Comparison of ENCODE assay signal across 12 cellular contexts in the genomic region with DNA sequence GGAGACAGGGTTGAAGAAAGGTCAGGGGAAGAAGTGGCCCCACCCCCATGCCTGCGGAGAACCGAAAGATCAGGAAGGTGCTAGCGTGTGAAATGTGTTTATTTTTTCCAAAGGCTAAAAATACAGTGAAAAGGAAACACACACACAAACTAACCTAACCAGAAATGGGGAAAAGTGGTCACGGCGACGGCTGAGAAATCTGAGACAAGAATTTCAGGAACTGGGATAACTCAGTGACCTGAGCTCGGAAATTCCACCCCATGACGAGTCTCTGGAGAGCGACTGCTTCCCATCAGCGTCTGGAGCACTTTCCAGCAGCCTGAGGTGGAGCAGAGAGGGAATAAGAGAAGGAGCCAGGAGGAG. TPM values are rescaled to one million over a fixed set of nuclear protein-coding genes. Genes with fewer than 3 reads are reported as not detected.
A peak's percentile ranks its signal among the peaks of the same experiment; 100 is the strongest.
DNase-seq lines count a peak whose midpoint lies in the region; ATAC-seq and TF ChIP-seq lines count a peak whose summit lies in the region.
"Had no signal": no experiment of that assay in that cellular context is flagged by ENCODE, and none has a peak within 500 bp of the region (broad histone marks: within the 10 kb centered on the region; RNA-seq: fewer than 3 reads in every experiment).

No MANE protein-coding gene starts in this region.

- H3K27ac ChIP-seq in endodermal cell (ENCODE audit: low read depth, low read length) (peak overlapping the region; percentile 98), thoracic aorta (peak overlapping the region in 1 of 2 donors; percentile 28), spleen (no peak overlapping the region)

- no peaks in the 10 kb centered on the region for H3K9me3 ChIP-seq in endodermal cell (ENCODE audit: control insufficient read depth, low read length)
- no peaks in the 10 kb centered on the region for H3K9me3 ChIP-seq in thoracic aorta
- no peaks in the 10 kb centered on the region for H3K9me3 ChIP-seq in spleen

- H3K9ac ChIP-seq in endodermal cell (ENCODE audit: extremely low read depth, low read length, poor library complexity, severe bottlenecking), result peak overlapping the region; percentile 83

- in situ Hi-C loops in KBM-7 (cut with MboI; ENCODE audit: low pct_unique_long_range_greater_than_20kb, low sequenced_read_pairs), result no loop called here

- H3K4me1 Mint-ChIP-seq in endodermal cell, result peaks cover 42% of the 10 kb centered on the region
- H3K4me1 Mint-ChIP-seq in activated CD8-positive, alpha-beta T cell treated with anti-CD3 and anti-CD28 coated beads for 36 hours (ENCODE audit: low read depth), result no peaks in the 10 kb centered on the region
- H3K4me1 Mint-ChIP-seq: central memory CD8-positive, alpha-beta T cell had no signal

- H3K27me3 ChIP-seq in endodermal cell (ENCODE audit: control insufficient read depth, insufficient read depth, low read length, poor library complexity, severe bottlenecking) (no peaks in the 10 kb centered on the region), thoracic aorta (replicated peaks; ENCODE audit: insufficient read depth) (no peaks in the 10 kb centered on the region), spleen (replicated peaks in 1 of 7) (peaks cover 0 to 49% (median 5%) of the 10 kb centered on the region in 7 donors)

- no peaks in the 10 kb centered on the region for H3K36me3 ChIP-seq in endodermal cell (ENCODE audit: control insufficient read depth, insufficient read depth, low read length)
- H3K36me3 ChIP-seq in thoracic aorta, result no peaks in the 10 kb centered on the region
- H3K36me3 ChIP-seq in spleen, result no peaks in the 10 kb centered on the region

- H3K27ac Mint-ChIP-seq in endodermal cell, result peak overlapping the region; percentile 98
- H3K27ac Mint-ChIP-seq in activated CD8-positive, alpha-beta T cell treated with anti-CD3 and anti-CD28 coated beads for 36 hours, result no peak overlapping the region
- H3K27ac Mint-ChIP-seq: naive thymus-derived CD4-positive, alpha-beta T cell had no signal

- CTCF ChIA-PET in activated CD8-positive, alpha-beta T cell treated with anti-CD3 and anti-CD28 coated beads for 36 hours (lab: Charles Lee), result interaction anchor here (1.0 to 3.4 kb wide), 5 partner anchors 9 to 67 kb away, joined by 3 to 15 read pairs (median 4); no protein-coding TSS in a partner anchor

- TF ChIP-seq POLR2A in erythroblast (IDR thresholded peaks at IDR 0.05; ENCODE audit: low read length), result no peak
- no peak for TF ChIP-seq POLR2A in spleen (IDR thresholded peaks at IDR 0.05)

- no peaks in the 10 kb centered on the region for H3K9me3 Mint-ChIP-seq in endodermal cell
- no peaks in the 10 kb centered on the region for H3K9me3 Mint-ChIP-seq in activated CD8-positive, alpha-beta T cell treated with anti-CD3 and anti-CD28 coated beads for 36 hours
- H3K9me3 Mint-ChIP-seq: central memory CD8-positive, alpha-beta T cell had no signal

- POLR2A ChIA-PET in activated CD8-positive, alpha-beta T cell treated with anti-CD3 and anti-CD28 coated beads for 36 hours (lab: Charles Lee), result interaction anchor here (1.2 kb wide), 1 partner anchor 15 kb away, joined by 3 read pairs; no protein-coding TSS in a partner anchor

- H3K36me3 Mint-ChIP-seq in endodermal cell (ENCODE audit: low read depth), result no peaks in the 10 kb centered on the region
- H3K36me3 Mint-ChIP-seq in activated CD8-positive, alpha-beta T cell treated with anti-CD3 and anti-CD28 coated beads for 36 hours (ENCODE audit: low read depth), result no peaks in the 10 kb centered on the region

- peak; percentile 53 for ATAC-seq in thoracic aorta (ENCODE audit: insufficient number of reproducible peaks, low FRiP score, low read depth)
- no peak for ATAC-seq in activated CD8-positive, alpha-beta T cell treated with anti-CD3 and anti-CD28 coated beads for 36 hours
- ATAC-seq: naive thymus-derived CD4-positive, alpha-beta T cell had no signal

- peak overlapping the region; percentile 38 for H3K4me3 Mint-ChIP-seq in endodermal cell
- no peak overlapping the region for H3K4me3 Mint-ChIP-seq in activated CD8-positive, alpha-beta T cell treated with anti-CD3 and anti-CD28 coated beads for 36 hours
- H3K4me3 Mint-ChIP-seq: central memory CD8-positive, alpha-beta T cell had no signal

- peak; percentile 19 for DNase-seq in KBM-7
- peak; percentile 84 for DNase-seq in endodermal cell
- peak; percentile 68 for DNase-seq in kidney tubule cell (ENCODE audit: low spot score)
- no peak for DNase-seq in thoracic aorta (ENCODE audit: low spot score)
- no peak for DNase-seq in erythroblast (lab: John Stamatoyannopoulos, UW)
- DNase-seq in SHP77 treated with DMSO at 0.1 percent for 48 hours (lab: John Stamatoyannopoulos, UW), result no peak
- DNase-seq in spleen, result no peak
- no peak for DNase-seq in activated CD8-positive, alpha-beta T cell treated with anti-CD3 and anti-CD28 coated beads for 36 hours
- DNase-seq: activated CD4-positive, alpha-beta T cell treated with anti-CD3 and anti-CD28 coated beads for 48 hours; KG1; naive thymus-derived CD4-positive, alpha-beta T cell had no signal

- WGBS in endodermal cell (ENCODE audit: insufficient coverage in 1 of 2, insufficient read length in 1 of 2), 2 experiments, result 12 to 24% methylated on average over 7 to 9 of the region's 10 CpGs
- WGBS in spleen, 5 donors, result 7 to 17% (median 13%) methylated on average over 10 of the region's 10 CpGs

- peaks cover 8% of the 10 kb centered on the region for H3K27me3 Mint-ChIP-seq in endodermal cell (ENCODE audit: insufficient read depth)
- H3K27me3 Mint-ChIP-seq in activated CD8-positive, alpha-beta T cell treated with anti-CD3 and anti-CD28 coated beads for 36 hours, result peaks cover 22% of the 10 kb centered on the region

- peaks cover 18% of the 10 kb centered on the region for H3K4me1 ChIP-seq in endodermal cell (ENCODE audit: control insufficient read depth, insufficient read depth, low read length)
- H3K4me1 ChIP-seq in thoracic aorta (ENCODE audit: control insufficient read depth in 1 of 2, low read depth in 2 of 2), result peaks cover 0 to 12% of the 10 kb centered on the region in 2 donors
- peaks cover 0 to 12% (median 2%) of the 10 kb centered on the region in 6 donors for H3K4me1 ChIP-seq in spleen

- H3K4me3 ChIP-seq in endodermal cell (ENCODE audit: low read length) (peak overlapping the region; percentile 67), thoracic aorta (peak overlapping the region; percentile 61), spleen (peak overlapping the region in 1 of 8 donors; percentile 10)

- TF ChIP-seq CTCF in endodermal cell (conservative IDR thresholded peaks at IDR 0.05), result no peak
- TF ChIP-seq CTCF in thoracic aorta (IDR thresholded peaks at IDR 0.05), result no peak
- TF ChIP-seq CTCF in spleen (IDR thresholded peaks at IDR 0.05 in 8 of 11, conservative IDR thresholded peaks at IDR 0.05 in 3 of 11), result no peak
- TF ChIP-seq CTCF in activated CD8-positive, alpha-beta T cell treated with anti-CD3 and anti-CD28 coated beads for 36 hours (IDR thresholded peaks at IDR 0.05), result no peak

- intact Hi-C loops in spleen (cut with DNase I; ENCODE audit: low total_unique reads), result no loop called here
- intact Hi-C loops in activated CD8-positive, alpha-beta T cell treated with anti-CD3 and anti-CD28 coated beads for 36 hours (cut with micrococcal nuclease), result no loop called here

RNA-seq across cellular contexts. Expression of gene RND1, which starts 16.6 kb away (rescaled TPM):
- total RNA-seq in endodermal cell (10 to 100 TPM; 10.7 to 18.9 TPM), thoracic aorta (1 to 10 TPM; 1.8 to 2.6 TPM), spleen (1 to 10 TPM in 5 of 7 donors, under 1 TPM in 2; 0.69 to 3.0 (median 1.5) TPM)
- 21.7 TPM for polyA plus RNA-seq in endodermal cell (2013, experiment 1 of 2)
- polyA plus RNA-seq in endodermal cell (2013, experiment 2 of 2), result 19.7 TPM
- polyA plus RNA-seq in spleen, result under 1 TPM; 0.65 to 0.93 (median 0.86) TPM
- total RNA-seq in activated CD8-positive, alpha-beta T cell treated with anti-CD3 and anti-CD28 coated beads for 36 hours, result 1 to 10 TPM; 2.3 to 3.2 TPM

RNA-seq across cellular contexts. Expression of gene DDX23, which starts 30.3 kb away (rescaled TPM):
- total RNA-seq in endodermal cell (100 to 1,000 TPM in 1 of 2 donors, 10 to 100 TPM in 1; 98.5 to 108 TPM), thoracic aorta (10 to 100 TPM; 53.7 to 92.6 TPM), spleen (100 to 1,000 TPM in 3 of 7 donors, 10 to 100 TPM in 4; 71.7 to 104 (median 91.7) TPM)
- polyA plus RNA-seq in endodermal cell (2013, experiment 1 of 2), result 61.8 TPM
- 61.8 TPM for polyA plus RNA-seq in endodermal cell (2013, experiment 2 of 2)
- polyA plus RNA-seq in spleen, result 10 to 100 TPM; 33.1 to 54.9 (median 49.2) TPM
- 10 to 100 TPM; 84.5 to 95.6 TPM for total RNA-seq in activated CD8-positive, alpha-beta T cell treated with anti-CD3 and anti-CD28 coated beads for 36 hours

RNA-seq across cellular contexts. Expression of gene FKBP11, which starts 43.0 kb away (rescaled TPM):
- total RNA-seq in endodermal cell (10 to 100 TPM; 30.1 to 30.7 TPM), thoracic aorta (10 to 100 TPM; 19.0 to 22.2 TPM), spleen (10 to 100 TPM; 27.8 to 73.8 (median 43.2) TPM)
- 17.4 TPM for polyA plus RNA-seq in endodermal cell (2013, experiment 1 of 2)
- polyA plus RNA-seq in endodermal cell (2013, experiment 2 of 2), result 17.0 TPM
- polyA plus RNA-seq in spleen, result 10 to 100 TPM; 31.8 to 49.8 (median 37.9) TPM
- total RNA-seq in activated CD8-positive, alpha-beta T cell treated with anti-CD3 and anti-CD28 coated beads for 36 hours, result 100 to 1,000 TPM in 1 of 2 experiments, 10 to 100 TPM in 1; 96.2 to 100 TPM

Comparison
In these comparisons a context has a peak if more than half of its experiments do, and no peak if none do; other contexts are left out.
1. DNase-seq: peak in KBM-7 (single experiment), endodermal cell (single experiment) and kidney tubule cell (single experiment); none in thoracic aorta (single experiment), erythroblast (0 of 2), SHP77 treated with DMSO at 0.1 percent for 48 hours (single experiment), spleen (single experiment) and activated CD8-positive, alpha-beta T cell treated with anti-CD3 and anti-CD28 coated beads for 36 hours (single experiment).